Comparison of ENCODE assay signal across 1 cellular context in the genomic region with DNA sequence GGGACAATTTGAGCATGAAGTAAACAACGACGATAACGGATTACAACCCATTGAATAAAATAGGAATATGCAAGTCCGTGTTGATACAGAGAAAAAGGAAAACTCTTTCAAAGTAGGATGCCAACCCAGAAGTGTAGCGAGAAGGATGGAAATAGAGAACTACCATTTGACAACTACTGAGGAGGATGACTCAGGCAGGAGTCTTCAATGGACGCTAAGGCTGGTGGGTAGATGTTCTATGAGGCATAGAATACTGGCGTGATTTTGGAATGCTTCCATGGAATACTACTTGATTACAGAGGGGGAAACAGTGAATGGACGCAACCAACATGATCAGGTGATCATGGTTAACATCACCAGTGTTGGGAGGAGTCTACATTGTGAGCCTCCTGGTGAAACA.
TF ChIP-seq lines count a peak whose summit lies in the region.

No MANE protein-coding gene starts in this region.

TF ChIP-seq in IMR-90, 13 proteins besides CTCF, POLR2A, EP300 and RAD21:
- no peak for TF ChIP-seq CHD1 (IDR thresholded peaks at IDR 0.05; ENCODE audit: low read depth, low read length)
- TF ChIP-seq MXI1 (IDR thresholded peaks at IDR 0.05; ENCODE audit: borderline replicate concordance, low read depth, low read length) = no peak
- TF ChIP-seq MAZ (IDR thresholded peaks at IDR 0.05; ENCODE audit: borderline replicate concordance, low read depth, low read length) = no peak
- no peak for TF ChIP-seq NFE2L2 (IDR thresholded peaks at IDR 0.05; ENCODE audit: low read depth, low read length)
- TF ChIP-seq, protein P1, sequence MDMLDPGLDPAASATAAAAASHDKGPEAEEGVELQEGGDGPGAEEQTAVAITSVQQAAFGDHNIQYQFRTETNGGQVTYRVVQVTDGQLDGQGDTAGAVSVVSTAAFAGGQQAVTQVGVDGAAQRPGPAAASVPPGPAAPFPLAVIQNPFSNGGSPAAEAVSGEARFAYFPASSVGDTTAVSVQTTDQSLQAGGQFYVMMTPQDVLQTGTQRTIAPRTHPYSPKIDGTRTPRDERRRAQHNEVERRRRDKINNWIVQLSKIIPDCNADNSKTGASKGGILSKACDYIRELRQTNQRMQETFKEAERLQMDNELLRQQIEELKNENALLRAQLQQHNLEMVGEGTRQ (IDR thresholded peaks at IDR 0.05; ENCODE audit: low read depth, low read length) = no peak
- TF ChIP-seq RCOR1 (IDR thresholded peaks at IDR 0.05; ENCODE audit: insufficient replicate concordance, low read length) = no peak
- no peak for TF ChIP-seq FOS (IDR thresholded peaks at IDR 0.05; ENCODE audit: low read depth, low read length)
TF ChIP-seq in IMR-90: peak in this region for 0.
